ENCODE assay signal across 28 cellular contexts in the genomic region with DNA sequence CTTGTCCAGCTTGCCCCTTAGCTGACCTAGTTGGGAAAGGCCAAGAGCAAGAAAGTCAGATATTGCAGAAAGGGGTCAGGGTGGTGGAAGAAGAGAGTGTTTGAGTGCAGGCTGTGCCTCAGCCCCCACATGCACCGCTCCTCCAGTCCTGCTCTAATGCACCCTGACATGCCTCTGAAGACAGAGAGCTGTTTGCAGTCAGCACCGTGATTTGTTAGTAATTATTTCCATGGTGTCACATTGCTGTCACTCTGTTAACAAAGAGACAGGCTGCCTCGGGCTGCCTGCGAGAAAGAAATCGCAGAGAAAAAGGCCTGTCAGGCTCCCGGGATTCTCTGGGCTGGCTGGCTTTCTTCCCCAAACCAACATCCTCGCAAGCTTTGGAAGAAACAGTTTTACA.
"Had no signal": no experiment of that assay in that cellular context is flagged by ENCODE, and none has a peak within 500 bp of the region (broad histone marks: within the 10 kb centered on the region; RNA-seq: fewer than 3 reads in every experiment).

No MANE protein-coding gene starts in this region.

- DNase-seq: activated CD4-positive, alpha-beta memory T cell treated with anti-CD3 and anti-CD28 coated beads for 36 hours; activated CD4-positive, alpha-beta T cell treated with anti-CD3 and anti-CD28 coated beads, Interleukin-2, amount 10 ng/mL, durations not matched to agents 24 days and 14 days; activated CD4-positive, CD25-positive, alpha-beta regulatory T cell treated with anti-CD3 and anti-CD28 coated beads, Interleukin-2, amount 50 U/mL, for 72 hours; activated gamma-delta T cell treated with Interleukin-2 at 50 U/mL for 16 hours; activated naive CD4-positive, alpha-beta T cell treated with anti-CD3 and anti-CD28 coated beads, Interleukin-2, amount 50 U/mL, for 16 hours; activated T-cell treated with anti-CD3 and anti-CD28 coated beads, Interleukin-2, amount 50 U/mL, for 4 hours; amniotic stem cell; dermis blood vessel endothelial cell; effector CD8-positive, alpha-beta T cell; gastrocnemius medialis; glutamatergic neuron; islet precursor cell; mammary epithelial cell; naive thymus-derived CD4-positive, alpha-beta T cell; stimulated activated CD4-positive, alpha-beta T cell treated with anti-CD3 and anti-CD28 coated beads, Interleukin-4, amount 100 ng/mL, for 24 hours; T-helper 17 cell; T1000; trophoblast cell had no signal

- H3K4me3 ChIP-seq: gastrocnemius medialis, skin epidermis, thoracic aorta had no signal

- H3K27me3 Mint-ChIP-seq: activated CD4-positive, alpha-beta memory T cell treated with anti-CD3 and anti-CD28 coated beads for 36 hours; activated CD4-positive, alpha-beta T cell treated with anti-CD3 and anti-CD28 coated beads, Interleukin-2, amount 10 ng/mL, durations not matched to agents 24 days and 14 days; activated T-helper 17 cell treated with anti-CD3 and anti-CD28 coated beads, Interleukin-2, amount 50 U/mL, for 72 hours; naive thymus-derived CD4-positive, alpha-beta T cell; stimulated activated naive CD8-positive, alpha-beta T cell treated with anti-CD3 and anti-CD28 coated beads, Interleukin-15, Interleukin-2, amounts not matched to agents 100 ng/mL and 50 ng/mL, for 24 hours; T-helper 17 cell had no signal

- H3K4me1 Mint-ChIP-seq: activated CD4-positive, alpha-beta T cell treated with anti-CD3 and anti-CD28 coated beads, Interleukin-2, amount 10 ng/mL, durations not matched to agents 24 days and 14 days; activated T-helper 17 cell treated with anti-CD3 and anti-CD28 coated beads, Interleukin-2, amount 50 U/mL, for 72 hours had no signal

- FAIRE-seq: bronchial epithelial cell, colon, urothelium cell line had no signal

- H3K4me3 Mint-ChIP-seq: activated CD4-positive, alpha-beta memory T cell treated with anti-CD3 and anti-CD28 coated beads for 36 hours; activated CD4-positive, alpha-beta T cell treated with anti-CD3 and anti-CD28 coated beads, Interleukin-2, amount 10 ng/mL, durations not matched to agents 24 days and 14 days; activated T-cell treated with anti-CD3 and anti-CD28 coated beads, Interleukin-2, amount 50 U/mL, for 4 hours; activated T-helper 17 cell treated with anti-CD3 and anti-CD28 coated beads, Interleukin-2, amount 50 U/mL, for 72 hours; mesothelial cell of epicardium; naive thymus-derived CD4-positive, alpha-beta T cell; stimulated activated effector memory CD8-positive, alpha-beta T cell treated with anti-CD3 and anti-CD28 coated beads, Interleukin-12 subunit alpha, Interleukin-12 subunit beta, amount 100 ng/mL, for 72 hours; stimulated activated naive CD8-positive, alpha-beta T cell treated with anti-CD3 and anti-CD28 coated beads, Interleukin-15, Interleukin-2, amounts not matched to agents 100 ng/mL and 50 ng/mL, for 24 hours; T-helper 17 cell had no signal

- H3K27me3 ChIP-seq: gastrocnemius medialis had no signal

- H3K27ac Mint-ChIP-seq: activated CD4-positive, alpha-beta memory T cell treated with anti-CD3 and anti-CD28 coated beads for 36 hours; activated CD4-positive, alpha-beta T cell treated with anti-CD3 and anti-CD28 coated beads, Interleukin-2, amount 10 ng/mL, durations not matched to agents 24 days and 14 days; activated T-helper 17 cell treated with anti-CD3 and anti-CD28 coated beads, Interleukin-2, amount 50 U/mL, for 72 hours; mesothelial cell of epicardium; naive thymus-derived CD4-positive, alpha-beta T cell; stimulated activated effector memory CD8-positive, alpha-beta T cell treated with anti-CD3 and anti-CD28 coated beads, Interleukin-12 subunit alpha, Interleukin-12 subunit beta, amount 100 ng/mL, for 72 hours; stimulated activated naive CD8-positive, alpha-beta T cell treated with anti-CD3 and anti-CD28 coated beads, Interleukin-15, Interleukin-2, amounts not matched to agents 100 ng/mL and 50 ng/mL, for 24 hours; T-helper 17 cell had no signal

- H3K9me3 ChIP-seq: gastrocnemius medialis, thoracic aorta had no signal

- H3K9me3 Mint-ChIP-seq: activated CD4-positive, alpha-beta memory T cell treated with anti-CD3 and anti-CD28 coated beads for 36 hours; activated CD4-positive, alpha-beta T cell treated with anti-CD3 and anti-CD28 coated beads, Interleukin-2, amount 10 ng/mL, durations not matched to agents 24 days and 14 days; activated T-cell treated with anti-CD3 and anti-CD28 coated beads, Interleukin-2, amount 50 U/mL, for 4 hours; activated T-helper 17 cell treated with anti-CD3 and anti-CD28 coated beads, Interleukin-2, amount 50 U/mL, for 72 hours; mesothelial cell of epicardium; naive thymus-derived CD4-positive, alpha-beta T cell; stimulated activated effector memory CD8-positive, alpha-beta T cell treated with anti-CD3 and anti-CD28 coated beads, Interleukin-12 subunit alpha, Interleukin-12 subunit beta, amount 100 ng/mL, for 72 hours; stimulated activated naive CD8-positive, alpha-beta T cell treated with anti-CD3 and anti-CD28 coated beads, Interleukin-15, Interleukin-2, amounts not matched to agents 100 ng/mL and 50 ng/mL, for 24 hours had no signal

- H3K27ac ChIP-seq: gastrocnemius medialis, parathyroid adenoma, skin epidermis, thoracic aorta had no signal
